In genomic region chrX:43682726-43683125, GRCh38 we compare ENCODE assay signal across 24 cellular contexts.
"Had no signal": no experiment of that assay in that cellular context is flagged by ENCODE, and none has a peak within 500 bp of the region (broad histone marks: within the 10 kb centered on the region; RNA-seq: fewer than 3 reads in every experiment).

No MANE protein-coding gene starts in this region.

- H2AFZ ChIP-seq: parathyroid adenoma had no signal

- H3K9ac ChIP-seq: parathyroid adenoma had no signal

- H3K27me3 ChIP-seq: right lobe of liver, testis, thyroid gland, transverse colon, upper lobe of left lung, vagina had no signal

- H3K4me3 ChIP-seq: left ventricle myocardium inferior, lung, mucosa of descending colon, psoas muscle, right lobe of liver, smooth muscle cell, testis, thyroid gland, transverse colon, upper lobe of left lung, vagina had no signal

- H3K9me3 ChIP-seq: left ventricle myocardium inferior, mucosa of descending colon, psoas muscle, right lobe of liver, testis, thyroid gland, transverse colon, upper lobe of left lung, vagina had no signal

- ATAC-seq: mucosa of descending colon; naive thymus-derived CD4-positive, alpha-beta T cell; natural killer cell treated with Interleukin-12 subunit alpha and Interleukin-12 subunit beta and Interleukin-15 and Interleukin-18, amount 100 ng/mL, for 72 hours; psoas muscle; right lobe of liver; stimulated activated memory B cell treated with anti-CD40 and anti-IgM and Interleukin-4, amounts not matched to agents 10 μg/mL and 1 μg/mL and 100 μg/mL, for 72 hours; stimulated activated naive CD8-positive, alpha-beta T cell treated with anti-CD3 and anti-CD28 coated beads, Interleukin-15, amount 100 ng/mL, for 72 hours had no signal

- H3K4me2 ChIP-seq: smooth muscle cell had no signal

- DNase-seq: hippocampal formation; left ventricle myocardium inferior; midbrain; mucosa of descending colon; naive thymus-derived CD4-positive, alpha-beta T cell; nucleus accumbens; psoas muscle; right lobe of liver; stimulated activated CD4-positive, alpha-beta T cell treated with anti-CD3 and anti-CD28 coated beads, Interleukin-1b, Interleukin-23, amount 100 ng/mL, for 48 hours; stimulated activated CD4-positive, alpha-beta T cell treated with anti-CD3 and anti-CD28 coated beads, Interleukin-2, amount 100 ng/mL, for 48 hours; stimulated activated CD4-positive, alpha-beta T cell treated with anti-CD3 and anti-CD28 coated beads, Interleukin-4, amount 100 ng/mL, for 4 hours; stimulated activated CD8-positive, alpha-beta memory T cell treated with anti-CD3 and anti-CD28 coated beads, Interleukin-4, amount 100 ng/mL, for 48 hours; stimulated activated naive CD4-positive, alpha-beta T cell treated with Interleukin-2 at 50 U/mL for 16 hours; stimulated activated naive CD8-positive, alpha-beta T cell treated with anti-CD3 and anti-CD28 coated beads, Interleukin-15, amount 100 ng/mL, for 72 hours; testis; thyroid gland; transverse colon; upper lobe of left lung had no signal

- H3K4me1 ChIP-seq: parathyroid adenoma, psoas muscle, testis, vagina had no signal

- H3K27ac ChIP-seq: left ventricle myocardium inferior, parathyroid adenoma, psoas muscle, right lobe of liver, testis, thyroid gland, transverse colon, upper lobe of left lung, vagina had no signal

- H3K36me3 ChIP-seq: right lobe of liver, transverse colon, vagina had no signal

- H3K79me2 ChIP-seq: parathyroid adenoma had no signal
